7 cellular contexts compared by ENCODE assay signal in the genomic region with DNA sequence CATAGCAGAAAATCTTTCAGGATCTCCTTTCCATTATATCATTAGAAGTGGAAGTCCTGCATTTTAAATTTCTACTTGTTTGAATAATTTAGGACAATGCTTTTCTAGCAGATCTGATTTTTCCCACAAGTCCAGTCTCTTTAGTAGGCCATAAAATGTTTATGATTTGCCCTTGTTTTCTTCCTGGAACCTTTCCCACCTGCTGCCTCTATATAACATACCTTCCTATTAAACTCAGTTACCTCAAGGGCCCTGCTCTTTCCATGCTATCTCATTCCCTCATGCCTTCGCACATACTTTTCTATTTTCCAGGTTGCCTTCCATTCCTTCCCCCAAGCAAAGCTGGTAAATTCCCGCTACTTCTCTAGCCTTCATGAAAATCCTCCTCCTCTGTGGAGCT.
"Had no signal": no experiment of that assay in that cellular context is flagged by ENCODE, and none has a peak within 500 bp of the region (broad histone marks: within the 10 kb centered on the region; RNA-seq: fewer than 3 reads in every experiment).

No MANE protein-coding gene starts in this region.

- H3K9me3 ChIP-seq: HAP-1 had no signal

- H3K27ac ChIP-seq: GM23248 had no signal

- H3K4me1 ChIP-seq: HAP-1 had no signal

- ATAC-seq: HCT116 had no signal

- H3K9ac ChIP-seq: GM23248 had no signal

- H3K4me3 Mint-ChIP-seq: HFFc6 had no signal

- H3K27ac Mint-ChIP-seq: HFFc6 had no signal

- DNase-seq: GM23248, GOT3, H7, HFFc6, IMR-90 had no signal

- H3K4me3 ChIP-seq: GM23248, HAP-1 had no signal

- H3K9me3 Mint-ChIP-seq: HFFc6 had no signal

- H3K36me3 ChIP-seq: HAP-1 had no signal

- H2AFZ ChIP-seq: GM23248 had no signal
